ENCODE assay signal across 16 cellular contexts in genomic region chr15:34161329-34161953, GRCh38. TPM values are rescaled to one million over a fixed set of nuclear protein-coding genes. Genes with fewer than 3 reads are reported as not detected.
DNase-seq lines count a peak whose midpoint lies in the region; ATAC-seq, FAIRE-seq and TF ChIP-seq lines count a peak whose summit lies in the region.
"Had no signal": no experiment of that assay in that cellular context is flagged by ENCODE, and none has a peak within 500 bp of the region (broad histone marks: within the 10 kb centered on the region; RNA-seq: fewer than 3 reads in every experiment).

No MANE protein-coding gene starts in this region.

- H3K9me3 ChIP-seq in HepG2 (ENCODE audit: low read length), result peaks cover 19% of the 10 kb centered on the region
- peaks cover 0 to 12% (median 5%) of the 10 kb centered on the region in 4 donors for H3K9me3 ChIP-seq in right lobe of liver
- peaks cover 6 to 13% of the 10 kb centered on the region in 2 donors for H3K9me3 ChIP-seq in ascending aorta
- no peaks in the 10 kb centered on the region for H3K9me3 ChIP-seq in T-helper 17 cell (ENCODE audit: control insufficient read depth, low read length, poor library complexity, severe bottlenecking)

- TF ChIP-seq CTCF in HepG2 (CRISPR knock-in tag; IDR thresholded peaks at IDR 0.05) (no peak), right lobe of liver (IDR thresholded peaks at IDR 0.05) (no peak), ascending aorta (IDR thresholded peaks at IDR 0.05) (no peak)

- no TSS peak for BruUV-seq in HepG2 (replicated peaks; lab: Mats Ljungman, UMichigan)

- DNase-seq in HepG2 (ENCODE audit: low spot score) (no peak), right lobe of liver (no peak), SKM-1 (lab: John Stamatoyannopoulos, UW; ENCODE audit: unreplicated experiment) (peak; percentile 93), NCI-H128 (lab: John Stamatoyannopoulos, UW; ENCODE audit: unreplicated experiment) (no peak), HTR-8/SVneo (ENCODE audit: insufficient read length, low spot score) (no peak), ascending aorta (ENCODE audit: low spot score in 2 of 2) (no peak), T-helper 17 cell (no peak)
- DNase-seq: activated CD4-positive, alpha-beta T cell treated with anti-CD3 and anti-CD28 coated beads for 4 hours; cerebellar nuclear complex; NCI-H1436; NCI-H748 treated with DMSO at 0.1 percent for 48 hours; stimulated activated CD8-positive, alpha-beta memory T cell treated with anti-CD3 and anti-CD28 coated beads, Interleukin-4, amount 100 ng/mL, for 48 hours had no signal

- FAIRE-seq in HepG2 (lab: Jason Lieb, UNC) (no peak), HTR-8/SVneo (lab: Jason Lieb, UNC) (no peak)
- FAIRE-seq: GM19239 had no signal

- POLR2A ChIA-PET in HepG2 (lab: Yijun Ruan, JAX), result no interaction called here

- H2AFZ ChIP-seq in HepG2 (ENCODE audit: low read length), result no peak overlapping the region

- TF ChIP-seq RAD21 in HepG2 (CRISPR knock-in tag; IDR thresholded peaks at IDR 0.05), result no peak

- CTCF ChIA-PET in HepG2 (lab: Yijun Ruan, JAX; ENCODE audit: low intra/inter-chr PET ratio, low total read pairs), result no interaction called here

- H3K79me2 ChIP-seq in HepG2 (ENCODE audit: insufficient read depth, low read length), result peaks cover 3% of the 10 kb centered on the region

- H3K27me3 ChIP-seq in HepG2 (ENCODE audit: control insufficient read depth in 1 of 2, insufficient read depth in 2 of 2, low read length in 2 of 2) (no peaks in the 10 kb centered on the region), right lobe of liver (no peaks in the 10 kb centered on the region), ascending aorta (no peaks in the 10 kb centered on the region)
- H3K27me3 ChIP-seq: esophagus muscularis mucosa had no signal

- H3K4me3 Mint-ChIP-seq in T-helper 17 cell, result no peak overlapping the region

- ATAC-seq in HepG2 (no peak), right lobe of liver (no peak), esophagus mucosa (peak; percentile 77), T-helper 17 cell (no peak)

- no peaks in the 10 kb centered on the region for H3K27me3 Mint-ChIP-seq in T-helper 17 cell

- TF ChIP-seq EP300 in HepG2 (IDR thresholded peaks at IDR 0.05; ENCODE audit: low read depth in 2 of 2, low read length in 2 of 2) (no peak), HepG2 (CRISPR knock-in tag; IDR thresholded peaks at IDR 0.05; ENCODE audit: borderline replicate concordance) (no peak)

- no peaks in the 10 kb centered on the region for H3K4me1 Mint-ChIP-seq in T-helper 17 cell

- H3K4me1 ChIP-seq in HepG2 (ENCODE audit: insufficient read depth, low read length) (peaks cover 20% of the 10 kb centered on the region), right lobe of liver (no peaks in the 10 kb centered on the region), ascending aorta (no peaks in the 10 kb centered on the region)
- H3K4me1 ChIP-seq: esophagus muscularis mucosa had no signal

- TF ChIP-seq POLR2A in HepG2 (IDR thresholded peaks at IDR 0.05; ENCODE audit: insufficient read depth in 1 of 2, low read depth in 2 of 2, low read length in 2 of 2), result no peak
- no peak for TF ChIP-seq POLR2A in right lobe of liver (IDR thresholded peaks at IDR 0.05)

- H4K20me1 ChIP-seq in HepG2 (ENCODE audit: insufficient read depth, low read length), result no peaks in the 10 kb centered on the region

- H3K36me3 ChIP-seq in HepG2 (replicated peaks in 1 of 2; ENCODE audit: control insufficient read depth in 1 of 2, insufficient read depth in 2 of 2, low read length in 2 of 2) (peaks cover 2 to 20% of the 10 kb centered on the region in 2 experiments; a peak in 4 of 5 replicates), right lobe of liver (peaks cover 0 to 8% (median 0%) of the 10 kb centered on the region in 4 donors), ascending aorta (peaks cover 40 to 49% of the 10 kb centered on the region in 2 donors)

- H3K27ac ChIP-seq in HepG2 (ENCODE audit: extremely low read length, insufficient read depth, low read length), result no peak overlapping the region
- no peak overlapping the region for H3K27ac ChIP-seq in right lobe of liver
- no peak overlapping the region for H3K27ac ChIP-seq in ascending aorta
- H3K27ac ChIP-seq: esophagus muscularis mucosa, SK-N-MC had no signal

- no peak overlapping the region for H3K4me2 ChIP-seq in HepG2 (ENCODE audit: low read depth, low read length)

- intact Hi-C loops in HepG2 (cut with micrococcal nuclease; ENCODE audit: unreplicated experiment) (no loop called here), right lobe of liver (cut with DNase I) (no loop called here), ascending aorta (cut with DNase I) (no loop called here)

- no peak overlapping the region for H3K27ac Mint-ChIP-seq in T-helper 17 cell

- peaks cover 3% of the 10 kb centered on the region for H3K36me3 Mint-ChIP-seq in T-helper 17 cell (ENCODE audit: low read depth)

- no peak overlapping the region for H3K9ac ChIP-seq in HepG2 (ENCODE audit: insufficient read depth, low read depth, low read length)

- WGBS in HepG2 (ENCODE audit: low lambda C conversion rate), result 94% methylated on average over 9 of the region's 9 CpGs
- 81% methylated on average over 6 of the region's 9 CpGs for WGBS in right lobe of liver (ENCODE audit: insufficient coverage, low coverage, low lambda C conversion rate, missing lambda C conversion rate)

- H3K4me3 ChIP-seq in HepG2 (replicated peaks in 1 of 3; ENCODE audit: insufficient read depth in 1 of 3, low read depth in 2 of 3, low read length in 3 of 3) (no peak overlapping the region), right lobe of liver (no peak overlapping the region), ascending aorta (no peak overlapping the region)
- H3K4me3 ChIP-seq: esophagus muscularis mucosa, SK-N-MC had no signal

- in situ Hi-C loops in HepG2 (cut with HindIII; ENCODE audit: extremely low pct_ligation_motif_present, low pct_unique_long_range_greater_than_20kb), result no loop called here

RNA-seq across cellular contexts. Expression of gene KATNBL1, which starts 48.5 kb away (rescaled TPM):
- total RNA-seq in HepG2 (2016; rRNA removed; fragmentation: Illumina TruSeq; extraction: Trizol), result 42.8 and 43.9 TPM in 2 replicates
- total RNA-seq in HepG2 (2016; cell fraction: cytosol; rRNA removed; fragmentation: Illumina TruSeq; extraction: Trizol; ENCODE audit: low read depth), result 38.9 and 47.3 TPM in 2 replicates
- 42.2 and 45.4 TPM in 2 replicates for total RNA-seq in HepG2 (2016; cell fraction: insoluble cytoplasmic fraction; rRNA removed; fragmentation: Illumina TruSeq; extraction: Trizol)
- 79.6 and 87.7 TPM in 2 replicates for total RNA-seq in HepG2 (2016; cell fraction: membrane; rRNA removed; fragmentation: Illumina TruSeq; extraction: Trizol)
- total RNA-seq in HepG2 (2016; cell fraction: nucleus; rRNA removed; fragmentation: Illumina TruSeq; extraction: Trizol), result 38.8 and 49.8 TPM in 2 replicates
- polyA plus RNA-seq in HepG2 (2011; rRNA removed), result 19.3 and 23.4 TPM in 2 replicates
- 6.5 and 10.0 TPM in 2 replicates for polyA plus RNA-seq in HepG2 (2011; cell fraction: cytosol; rRNA removed)
- polyA plus RNA-seq in HepG2 (2011; cell fraction: nucleus; rRNA removed), result 13.7 and 23.3 TPM in 2 replicates
- polyA plus RNA-seq in HepG2 (2012), result 16.3 and 18.5 TPM in 2 replicates
- 32.8 and 38.4 TPM in 2 replicates for polyA plus RNA-seq in HepG2 (2016; cell fraction: cytosol; fragmentation: Illumina TruSeq; extraction: Trizol; ENCODE audit: low read depth)
- 29.4 and 29.9 TPM in 2 replicates for polyA plus RNA-seq in HepG2 (2016; cell fraction: insoluble cytoplasmic fraction; fragmentation: Illumina TruSeq; extraction: Trizol; ENCODE audit: low read depth)
- 43.9 and 45.7 TPM in 2 replicates for polyA plus RNA-seq in HepG2 (2016; cell fraction: membrane; fragmentation: Illumina TruSeq; extraction: Trizol; ENCODE audit: low read depth)
- polyA plus RNA-seq in HepG2 (2016; cell fraction: nucleus; fragmentation: Illumina TruSeq; extraction: Trizol; ENCODE audit: insufficient read depth, low read depth), result 42.7 and 44.3 TPM in 2 replicates
- 4.3 and 4.8 TPM in 2 replicates for polyA minus RNA-seq in HepG2 (2011; rRNA and poly(A)+ RNA removed; ENCODE audit: low replicate concordance)
- polyA minus RNA-seq in HepG2 (2011; cell fraction: cytosol; rRNA and poly(A)+ RNA removed), result 7.1 and 10.1 TPM in 2 replicates
- 57.7 and 69.5 TPM in 2 replicates for polyA minus RNA-seq in HepG2 (2011; cell fraction: nucleus; rRNA and poly(A)+ RNA removed)
- 10 to 100 TPM; 12.4 to 22.4 (median 17.6) TPM for total RNA-seq in right lobe of liver
- 50.3 TPM for total RNA-seq in esophagus mucosa
- total RNA-seq in ascending aorta, result 34.3 TPM
- 10 to 100 TPM; 23.8 to 26.2 TPM for total RNA-seq in T-helper 17 cell

RNA-seq across cellular contexts. Expression of gene PGBD4, which starts 59.6 kb away (rescaled TPM):
- total RNA-seq in HepG2 (2016; rRNA removed; fragmentation: Illumina TruSeq; extraction: Trizol) (1.3 and 1.4 TPM in 2 replicates), right lobe of liver (under 1 TPM; 0.56 to 0.98 (median 0.83) TPM), esophagus mucosa (0.76 TPM), ascending aorta (3.5 TPM), T-helper 17 cell (1 to 10 TPM; 2.8 to 3.3 TPM)
- 0.20 and 0.26 TPM in 2 replicates for total RNA-seq in HepG2 (2016; cell fraction: cytosol; rRNA removed; fragmentation: Illumina TruSeq; extraction: Trizol; ENCODE audit: low read depth)
- total RNA-seq in HepG2 (2016; cell fraction: insoluble cytoplasmic fraction; rRNA removed; fragmentation: Illumina TruSeq; extraction: Trizol), result 1.4 and 1.5 TPM in 2 replicates
- total RNA-seq in HepG2 (2016; cell fraction: membrane; rRNA removed; fragmentation: Illumina TruSeq; extraction: Trizol), result 0.62 and 0.71 TPM in 2 replicates
- 2.6 and 2.7 TPM in 2 replicates for total RNA-seq in HepG2 (2016; cell fraction: nucleus; rRNA removed; fragmentation: Illumina TruSeq; extraction: Trizol)
- 1.7 TPM in 2 replicates for polyA plus RNA-seq in HepG2 (2011; rRNA removed)
- 0.56 and 0.78 TPM in 2 replicates for polyA plus RNA-seq in HepG2 (2011; cell fraction: cytosol; rRNA removed)
- 1.2 and 2.2 TPM in 2 replicates for polyA plus RNA-seq in HepG2 (2011; cell fraction: nucleus; rRNA removed)
- polyA plus RNA-seq in HepG2 (2012), result 0.85 and 1.2 TPM in 2 replicates
- polyA plus RNA-seq in HepG2 (2016; cell fraction: cytosol; fragmentation: Illumina TruSeq; extraction: Trizol; ENCODE audit: low read depth), result 0.07 and 0.09 TPM in 2 replicates
- polyA plus RNA-seq in HepG2 (2016; cell fraction: insoluble cytoplasmic fraction; fragmentation: Illumina TruSeq; extraction: Trizol; ENCODE audit: low read depth), result 0.69 and 0.86 TPM in 2 replicates
- polyA plus RNA-seq in HepG2 (2016; cell fraction: membrane; fragmentation: Illumina TruSeq; extraction: Trizol; ENCODE audit: low read depth), result 0.29 and 0.44 TPM in 2 replicates
- 3.0 and 3.8 TPM in 2 replicates for polyA plus RNA-seq in HepG2 (2016; cell fraction: nucleus; fragmentation: Illumina TruSeq; extraction: Trizol; ENCODE audit: insufficient read depth, low read depth)
- 0.82 and 2.4 TPM in 2 replicates for polyA minus RNA-seq in HepG2 (2011; rRNA and poly(A)+ RNA removed; ENCODE audit: low replicate concordance)
- polyA minus RNA-seq in HepG2 (2011; cell fraction: cytosol; rRNA and poly(A)+ RNA removed), result 0.49 and 0.62 TPM in 2 replicates
- 3.9 and 5.2 TPM in 2 replicates for polyA minus RNA-seq in HepG2 (2011; cell fraction: nucleus; rRNA and poly(A)+ RNA removed)

RNA-seq across cellular contexts. Expression of gene EMC7, which starts 59.8 kb away (rescaled TPM):
- total RNA-seq in HepG2 (2016; rRNA removed; fragmentation: Illumina TruSeq; extraction: Trizol) (29.3 and 46.8 TPM in 2 replicates), right lobe of liver (10 to 100 TPM; 30.4 to 49.4 (median 41.6) TPM), esophagus mucosa (41.5 TPM), ascending aorta (51.0 TPM), T-helper 17 cell (10 to 100 TPM; 43.0 to 50.4 TPM)
- 8.5 and 12.1 TPM in 2 replicates for total RNA-seq in HepG2 (2016; cell fraction: cytosol; rRNA removed; fragmentation: Illumina TruSeq; extraction: Trizol; ENCODE audit: low read depth)
- 28.3 and 50.5 TPM in 2 replicates for total RNA-seq in HepG2 (2016; cell fraction: insoluble cytoplasmic fraction; rRNA removed; fragmentation: Illumina TruSeq; extraction: Trizol)
- total RNA-seq in HepG2 (2016; cell fraction: membrane; rRNA removed; fragmentation: Illumina TruSeq; extraction: Trizol), result 14.4 and 17.9 TPM in 2 replicates
- total RNA-seq in HepG2 (2016; cell fraction: nucleus; rRNA removed; fragmentation: Illumina TruSeq; extraction: Trizol), result 44.7 and 53.5 TPM in 2 replicates
- 97.7 and 113 TPM in 2 replicates for polyA plus RNA-seq in HepG2 (2011; rRNA removed)
- 45.6 and 79.3 TPM in 2 replicates for polyA plus RNA-seq in HepG2 (2011; cell fraction: cytosol; rRNA removed)
- polyA plus RNA-seq in HepG2 (2011; cell fraction: nucleus; rRNA removed), result 21.2 and 28.7 TPM in 2 replicates
- polyA plus RNA-seq in HepG2 (2012), result 95.9 and 114 TPM in 2 replicates
- polyA plus RNA-seq in HepG2 (2016; cell fraction: cytosol; fragmentation: Illumina TruSeq; extraction: Trizol; ENCODE audit: low read depth), result 18.6 and 20.7 TPM in 2 replicates
- polyA plus RNA-seq in HepG2 (2016; cell fraction: insoluble cytoplasmic fraction; fragmentation: Illumina TruSeq; extraction: Trizol; ENCODE audit: low read depth), result 53.3 and 55.1 TPM in 2 replicates
- 20.8 and 21.4 TPM in 2 replicates for polyA plus RNA-seq in HepG2 (2016; cell fraction: membrane; fragmentation: Illumina TruSeq; extraction: Trizol; ENCODE audit: low read depth)
- polyA plus RNA-seq in HepG2 (2016; cell fraction: nucleus; fragmentation: Illumina TruSeq; extraction: Trizol; ENCODE audit: insufficient read depth, low read depth), result 131 and 150 TPM in 2 replicates
- polyA minus RNA-seq in HepG2 (2011; rRNA and poly(A)+ RNA removed; ENCODE audit: low replicate concordance), result 11.7 and 31.8 TPM in 2 replicates
- polyA minus RNA-seq in HepG2 (2011; cell fraction: cytosol; rRNA and poly(A)+ RNA removed), result 14.9 and 16.0 TPM in 2 replicates
- polyA minus RNA-seq in HepG2 (2011; cell fraction: nucleus; rRNA and poly(A)+ RNA removed), result 11.6 and 16.4 TPM in 2 replicates
